In the genomic region with DNA sequence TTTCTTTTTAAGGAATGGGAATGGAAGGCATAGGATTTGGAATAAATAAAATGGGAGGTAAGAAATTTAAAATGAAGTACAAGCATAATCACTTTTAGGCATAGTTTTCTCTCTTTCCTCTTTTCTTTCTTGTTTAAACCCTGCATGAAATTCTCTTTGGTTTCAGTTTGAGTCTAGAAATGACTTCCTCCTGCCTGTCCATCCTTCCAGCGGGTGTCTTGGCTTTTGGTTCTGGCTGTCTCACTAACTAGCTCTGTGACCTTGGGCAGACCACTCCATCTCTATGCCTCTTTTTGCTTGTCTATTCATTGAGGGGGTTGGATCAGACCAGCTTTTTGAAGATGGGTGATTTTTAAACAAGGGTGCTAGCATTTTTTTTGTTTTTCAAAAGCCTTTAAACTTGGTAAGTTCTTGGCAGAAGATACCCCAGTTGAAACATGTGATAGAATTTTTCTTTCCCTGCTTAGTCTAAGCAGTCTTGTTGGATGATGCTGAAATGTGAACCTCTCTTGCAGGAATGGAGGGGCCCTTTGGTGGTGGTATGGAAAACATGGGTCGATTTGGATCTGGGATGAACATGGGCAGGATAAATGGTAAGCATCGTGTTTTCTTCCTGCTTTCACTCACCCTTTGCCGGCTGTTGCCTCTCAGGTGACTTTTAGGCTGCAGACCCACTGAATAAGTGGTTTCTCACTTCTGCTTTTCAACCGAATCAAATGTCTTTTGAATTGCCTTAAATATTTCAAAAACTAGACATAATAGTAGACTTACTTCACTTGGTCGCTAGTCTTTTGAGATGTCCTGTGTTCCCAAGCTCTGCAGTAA, we compare ENCODE assay signal across 16 cellular contexts. TPM values are rescaled to one million over a fixed set of nuclear protein-coding genes. Genes with fewer than 3 reads are reported as not detected.
A peak's percentile ranks its signal among the peaks of the same experiment; 100 is the strongest.
DNase-seq lines count a peak whose midpoint lies in the region; TF ChIP-seq lines count a peak whose summit lies in the region.
"Had no signal": no experiment of that assay in that cellular context is flagged by ENCODE, and none has a peak within 500 bp of the region (broad histone marks: within the 10 kb centered on the region; RNA-seq: fewer than 3 reads in every experiment).

No MANE protein-coding gene starts in this region.

- H3K27ac ChIP-seq in HEK293 (ENCODE audit: extremely low read depth, low read depth, low read length) (peak overlapping the region; percentile 31; the same call in 1 of the 2 replicates), Peyer's patch (peak overlapping the region in 2 of 4 donors; percentile 7 to 71), neural progenitor cell (peak overlapping the region; percentile 8)
- H3K27ac ChIP-seq: hepatocyte had no signal

- H3K9me3 ChIP-seq in HEK293 (ENCODE audit: control insufficient read depth, insufficient read depth, low read depth, low read length) (no peaks in the 10 kb centered on the region), Peyer's patch (no peaks in the 10 kb centered on the region), neural progenitor cell (ENCODE audit: low read depth) (no peaks in the 10 kb centered on the region)
- H3K9me3 ChIP-seq: testis had no signal

- no peak overlapping the region for H3K4me3 ChIP-seq in HEK293 (ENCODE audit: low read depth, low read length)
- H3K4me3 ChIP-seq in Peyer's patch, result peak overlapping the region in 1 of 4 donors; percentile 6
- H3K4me3 ChIP-seq in neural progenitor cell, result no peak overlapping the region
- H3K4me3 ChIP-seq: hepatocyte, testis had no signal

- H3K4me1 ChIP-seq in HEK293 (ENCODE audit: control insufficient read depth, insufficient read depth, low read length) (no peaks in the 10 kb centered on the region), Peyer's patch (peaks cover 0 to 10% (median 0%) of the 10 kb centered on the region in 4 donors), neural progenitor cell (no peaks in the 10 kb centered on the region)

- H3K36me3 Mint-ChIP-seq in T-helper 2 cell treated with Interferon-gamma antibody and Interleukin-4, amounts not matched to agents 5 μg/mL and 100 μg/mL, for 36 hours (ENCODE audit: low read depth), result peaks cover 72% of the 10 kb centered on the region
- H3K36me3 Mint-ChIP-seq in neural progenitor cell, result peaks cover 54% of the 10 kb centered on the region

- TF ChIP-seq POLR2A in Peyer's patch (IDR thresholded peaks at IDR 0.05), result no peak

- H4K20me1 ChIP-seq in neural progenitor cell (ENCODE audit: low read depth), result peaks cover 97% of the 10 kb centered on the region

- no peak for DNase-seq in T-helper 2 cell treated with Interferon-gamma antibody and Interleukin-4, amounts not matched to agents 5 μg/mL and 100 μg/mL, for 36 hours (ENCODE audit: low spot score)
- DNase-seq in T-helper 2 cell (no peak), Peyer's patch (peak in 2 of 3 donors; percentile 45 to 46), neural progenitor cell (ENCODE audit: low spot score) (no peak), NCI-H1417 (lab: John Stamatoyannopoulos, UW) (no peak)
- no peak for DNase-seq in activated CD4-positive, alpha-beta T cell treated with anti-CD3 and anti-CD28 coated beads, Interleukin-2, amount 50 U/mL, for 1 hour
- no peak for DNase-seq in NK-92 treated with Interleukin-12 subunit alpha and Interleukin-12 subunit beta, amount 100 ng/mL, for 24 hours (lab: John Stamatoyannopoulos, UW)
- DNase-seq: H7; OCI-M1; stimulated activated CD4-positive, alpha-beta T cell treated with anti-CD3 and anti-CD28 coated beads, Interleukin-15, amount 100 ng/mL, for 24 hours; testis had no signal

- peak overlapping the region; percentile 77 for H3K27ac Mint-ChIP-seq in T-helper 2 cell treated with Interferon-gamma antibody and Interleukin-4, amounts not matched to agents 5 μg/mL and 100 μg/mL, for 36 hours
- peak overlapping the region; percentile 57 for H3K27ac Mint-ChIP-seq in neural progenitor cell

- no peaks in the 10 kb centered on the region for H3K9me3 Mint-ChIP-seq in T-helper 2 cell treated with Interferon-gamma antibody and Interleukin-4, amounts not matched to agents 5 μg/mL and 100 μg/mL, for 36 hours
- no peaks in the 10 kb centered on the region for H3K9me3 Mint-ChIP-seq in neural progenitor cell

- H3K27me3 Mint-ChIP-seq in T-helper 2 cell treated with Interferon-gamma antibody and Interleukin-4, amounts not matched to agents 5 μg/mL and 100 μg/mL, for 36 hours (ENCODE audit: low read depth), result no peaks in the 10 kb centered on the region
- H3K27me3 Mint-ChIP-seq in neural progenitor cell (ENCODE audit: insufficient read depth, low read depth), result peaks cover 4% of the 10 kb centered on the region

- H2AFZ ChIP-seq in neural progenitor cell (replicated peaks), result no peak overlapping the region
- H2AFZ ChIP-seq: hepatocyte had no signal

- H3K9ac ChIP-seq in neural progenitor cell, result no peak overlapping the region

- peaks cover 38% of the 10 kb centered on the region for H3K4me1 Mint-ChIP-seq in T-helper 2 cell treated with Interferon-gamma antibody and Interleukin-4, amounts not matched to agents 5 μg/mL and 100 μg/mL, for 36 hours (ENCODE audit: low read depth)
- peaks cover 48% of the 10 kb centered on the region for H3K4me1 Mint-ChIP-seq in neural progenitor cell

- POLR2A ChIA-PET in HEK293 (lab: Yijun Ruan, JAX), result interaction anchor here (0.6 to 1.7 kb wide), 3 partner anchors 18 to 40 kb away, joined by 3 to 5 read pairs (median 3); a partner anchor contains a TSS

- CTCF ChIA-PET in HEK293 (lab: Yijun Ruan, JAX), result interaction anchor here (0.6 to 1.4 kb wide), 6 partner anchors 14 to 790 kb away, joined by 3 to 6 read pairs (median 4); no protein-coding TSS in a partner anchor

- peaks cover 99% of the 10 kb centered on the region for H3K79me2 ChIP-seq in neural progenitor cell (ENCODE audit: low read depth)

- H3K36me3 ChIP-seq in HEK293 (ENCODE audit: control insufficient read depth in 2 of 2, insufficient read depth in 1 of 2, low read length in 2 of 2), result peaks cover 80 to 99% of the 10 kb centered on the region in 2 experiments
- peaks cover 0 to 96% (median 0%) of the 10 kb centered on the region in 3 donors for H3K36me3 ChIP-seq in Peyer's patch
- peaks cover 17% of the 10 kb centered on the region for H3K36me3 ChIP-seq in neural progenitor cell

- H3F3A ChIP-seq in neural progenitor cell (ENCODE audit: low read depth), result peaks cover 16% of the 10 kb centered on the region

- TF ChIP-seq CTCF in HEK293 (tag by site-specific recombination; IDR thresholded peaks at IDR 0.05) (no peak), Peyer's patch (IDR thresholded peaks at IDR 0.05) (no peak), neural progenitor cell (IDR thresholded peaks at IDR 0.05) (no peak)

- no peak overlapping the region for H3K4me2 ChIP-seq in neural progenitor cell
- H3K4me2 ChIP-seq: hepatocyte had no signal

- no peaks in the 10 kb centered on the region for H3K27me3 ChIP-seq in Peyer's patch
- H3K27me3 ChIP-seq in neural progenitor cell, result no peaks in the 10 kb centered on the region
- H3K27me3 ChIP-seq: hepatocyte, testis had no signal

- H3K4me3 Mint-ChIP-seq in T-helper 2 cell treated with Interferon-gamma antibody and Interleukin-4, amounts not matched to agents 5 μg/mL and 100 μg/mL, for 36 hours, result no peak overlapping the region
- no peak overlapping the region for H3K4me3 Mint-ChIP-seq in neural progenitor cell

TF ChIP-seq in HEK293, 187 proteins besides CTCF, POLR2A, EP300 and RAD21:
- TF ChIP-seq, protein P1, sequence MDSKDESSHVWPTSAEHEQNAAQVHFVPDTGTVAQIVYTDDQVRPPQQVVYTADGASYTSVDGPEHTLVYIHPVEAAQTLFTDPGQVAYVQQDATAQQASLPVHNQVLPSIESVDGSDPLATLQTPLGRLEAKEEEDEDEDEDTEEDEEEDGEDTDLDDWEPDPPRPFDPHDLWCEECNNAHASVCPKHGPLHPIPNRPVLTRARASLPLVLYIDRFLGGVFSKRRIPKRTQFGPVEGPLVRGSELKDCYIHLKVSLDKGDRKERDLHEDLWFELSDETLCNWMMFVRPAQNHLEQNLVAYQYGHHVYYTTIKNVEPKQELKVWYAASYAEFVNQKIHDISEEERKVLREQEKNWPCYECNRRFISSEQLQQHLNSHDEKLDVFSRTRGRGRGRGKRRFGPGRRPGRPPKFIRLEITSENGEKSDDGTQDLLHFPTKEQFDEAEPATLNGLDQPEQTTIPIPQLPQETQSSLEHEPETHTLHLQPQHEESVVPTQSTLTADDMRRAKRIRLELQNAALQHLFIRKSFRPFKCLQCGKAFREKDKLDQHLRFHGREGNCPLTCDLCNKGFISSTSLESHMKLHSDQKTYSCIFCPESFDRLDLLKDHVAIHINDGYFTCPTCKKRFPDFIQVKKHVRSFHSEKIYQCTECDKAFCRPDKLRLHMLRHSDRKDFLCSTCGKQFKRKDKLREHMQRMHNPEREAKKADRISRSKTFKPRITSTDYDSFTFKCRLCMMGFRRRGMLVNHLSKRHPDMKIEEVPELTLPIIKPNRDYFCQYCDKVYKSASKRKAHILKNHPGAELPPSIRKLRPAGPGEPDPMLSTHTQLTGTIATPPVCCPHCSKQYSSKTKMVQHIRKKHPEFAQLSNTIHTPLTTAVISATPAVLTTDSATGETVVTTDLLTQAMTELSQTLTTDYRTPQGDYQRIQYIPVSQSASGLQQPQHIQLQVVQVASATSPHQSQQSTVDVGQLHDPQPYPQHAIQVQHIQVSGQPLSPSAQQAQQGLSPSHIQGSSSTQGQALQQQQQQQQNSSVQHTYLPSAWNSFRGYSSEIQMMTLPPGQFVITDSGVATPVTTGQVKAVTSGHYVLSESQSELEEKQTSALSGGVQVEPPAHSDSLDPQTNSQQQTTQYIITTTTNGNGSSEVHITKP (tag by site-specific recombination; IDR thresholded peaks at IDR 0.05), result peak; percentile 54; the same call in 1 of the 2 replicates
- no peak for TF ChIP-seq SETDB1 (IDR thresholded peaks at IDR 0.05; ENCODE audit: insufficient read length, low read length)

RNA-seq across cellular contexts. Expression of a gene that starts 28.6 kb away (rescaled TPM):
- total RNA-seq in Peyer's patch (1 to 10 TPM in 3 of 4 donors, not detected in 1; 1.6 to 8.3 (median 2.7) TPM), neural progenitor cell (ENCODE audit: low replicate concordance) (0.22 and 0.56 TPM in 2 replicates)
- total RNA-seq: A172, dermis microvascular lymphatic vessel endothelial cell, LHCN-M2 had no signal

RNA-seq across cellular contexts. Expression of a gene that starts 29.1 kb away (rescaled TPM):
- total RNA-seq in Peyer's patch (100 to 1,000 TPM; 108 to 128 (median 116) TPM), neural progenitor cell (ENCODE audit: low replicate concordance) (118 and 156 TPM in 2 replicates)

RNA-seq across cellular contexts. Expression of a gene that starts 40.1 kb away (rescaled TPM):
- total RNA-seq in Peyer's patch, result 10 to 100 TPM; 12.4 to 45.2 (median 24.1) TPM
- total RNA-seq in neural progenitor cell (ENCODE audit: low replicate concordance), result 1.8 and 8.9 TPM in 2 replicates

Comparison
In these comparisons a context has a peak if more than half of its experiments do, and no peak if none do; other contexts are left out.
1. DNase-seq: peak in Peyer's patch (2 of 3); none in T-helper 2 cell treated with Interferon-gamma antibody and Interleukin-4, amounts not matched to agents 5 μg/mL and 100 μg/mL, for 36 hours (single experiment), T-helper 2 cell (0 of 5), neural progenitor cell (single experiment), activated CD4-positive, alpha-beta T cell treated with anti-CD3 and anti-CD28 coated beads, Interleukin-2, amount 50 U/mL, for 1 hour (single experiment), NK-92 treated with Interleukin-12 subunit alpha and Interleukin-12 subunit beta, amount 100 ng/mL, for 24 hours (single experiment) and NCI-H1417 (0 of 3).